Comparison of ENCODE assay signal across 16 cellular contexts in the genomic region with DNA sequence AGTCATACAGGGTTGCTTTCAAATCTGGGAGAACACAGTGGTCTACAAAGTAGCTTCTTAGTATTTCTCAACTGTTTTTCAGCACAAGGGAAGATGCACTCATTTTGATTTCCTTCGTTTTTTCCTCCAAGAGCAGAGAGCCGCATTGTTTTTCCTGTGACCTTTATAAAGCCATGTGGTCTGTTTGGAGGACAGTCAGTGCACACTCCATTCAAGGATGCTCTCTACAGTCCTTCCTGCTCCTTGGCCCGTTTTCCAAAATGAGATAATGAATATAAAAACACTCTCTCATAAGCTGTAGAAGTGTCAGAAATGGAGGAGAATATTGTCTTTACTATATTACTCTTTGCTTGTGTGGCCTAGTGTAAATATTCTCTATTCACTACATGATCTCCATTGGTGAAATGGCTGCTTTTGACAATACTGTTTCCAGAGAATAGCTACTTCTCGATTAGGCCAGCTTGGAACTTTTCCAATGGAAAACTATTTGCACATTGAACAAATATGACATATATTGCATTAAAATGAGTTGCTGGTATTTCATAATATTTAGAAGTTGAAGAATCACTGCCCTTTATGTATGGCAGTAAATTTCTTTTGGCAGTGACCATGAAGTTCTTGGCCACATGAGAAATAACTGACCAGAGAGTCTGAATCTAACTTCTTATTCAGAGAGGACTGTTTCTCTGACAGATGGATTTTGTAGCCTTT.
DNase-seq lines count a peak whose midpoint lies in the region; ATAC-seq, FAIRE-seq and TF ChIP-seq lines count a peak whose summit lies in the region.
"Had no signal": no experiment of that assay in that cellular context is flagged by ENCODE, and none has a peak within 500 bp of the region (broad histone marks: within the 10 kb centered on the region; RNA-seq: fewer than 3 reads in every experiment).

No MANE protein-coding gene starts in this region.

- FAIRE-seq in RCC 7860 (lab: Jason Lieb, UNC): no peak
- FAIRE-seq: frontal cortex, kidney had no signal

- H3K9me3 ChIP-seq in naive thymus-derived CD4-positive, alpha-beta T cell (ENCODE audit: control insufficient read depth in 2 of 3, low read length in 3 of 3): no peaks in the 10 kb centered on the region
- no peaks in the 10 kb centered on the region for H3K9me3 ChIP-seq in BE2C

- H3K4me3 ChIP-seq in AG10803 (ENCODE audit: low read length) (no peak overlapping the region), BE2C (ENCODE audit: low read depth, low read length) (no peak overlapping the region; the same call in 1 of the 2 replicates)
- no peak overlapping the region for H3K4me3 ChIP-seq in naive thymus-derived CD4-positive, alpha-beta T cell (ENCODE audit: low read length)

- peaks cover 0 to 4% (median 0%) of the 10 kb centered on the region in 5 donors for H3K36me3 Mint-ChIP-seq in naive thymus-derived CD4-positive, alpha-beta T cell

- H3K9me3 Mint-ChIP-seq in naive thymus-derived CD4-positive, alpha-beta T cell: no peaks in the 10 kb centered on the region
- H3K9me3 Mint-ChIP-seq: activated T-helper 17 cell treated with anti-CD3 and anti-CD28 coated beads, Interleukin-2, amount 50 U/mL, for 72 hours had no signal

- H3K4me1 Mint-ChIP-seq in naive thymus-derived CD4-positive, alpha-beta T cell: peaks cover 13 to 54% (median 27%) of the 10 kb centered on the region in 7 donors

- POLR2A ChIA-PET in naive thymus-derived CD4-positive, alpha-beta T cell (lab: Charles Lee): no interaction called here

- no peak overlapping the region for H3K4me3 Mint-ChIP-seq in naive thymus-derived CD4-positive, alpha-beta T cell
- H3K4me3 Mint-ChIP-seq: activated T-helper 17 cell treated with anti-CD3 and anti-CD28 coated beads, Interleukin-2, amount 50 U/mL, for 72 hours had no signal

- no peak for ATAC-seq in naive thymus-derived CD4-positive, alpha-beta T cell
- ATAC-seq: activated T-helper 17 cell treated with anti-CD3 and anti-CD28 coated beads, Interleukin-2, amount 50 U/mL, for 72 hours had no signal

- no peaks in the 10 kb centered on the region for H3K4me1 ChIP-seq in naive thymus-derived CD4-positive, alpha-beta T cell (ENCODE audit: control insufficient read depth in 2 of 2, insufficient read depth in 2 of 2, low read length in 2 of 2)
- peaks cover 24% of the 10 kb centered on the region for H3K4me1 ChIP-seq in BE2C

- TF ChIP-seq CTCF in AG10803 (conservative IDR thresholded peaks at IDR 0.05; ENCODE audit: low read length) (no peak), BE2C (IDR thresholded peaks at IDR 0.05; ENCODE audit: low read depth, low read length) (no peak)

- no peaks in the 10 kb centered on the region for H3K27me3 ChIP-seq in naive thymus-derived CD4-positive, alpha-beta T cell (ENCODE audit: control insufficient read depth in 2 of 2, insufficient read depth in 2 of 2, low read length in 2 of 2)
- H3K27me3 ChIP-seq in BE2C: no peaks in the 10 kb centered on the region

- DNase-seq in AG10803 (ENCODE audit: low read depth) (peak; percentile 67), NCI-H69 (lab: John Stamatoyannopoulos, UW) (peak; percentile 41), dermis microvascular lymphatic vessel endothelial cell (ENCODE audit: low read depth in 2 of 2) (peak; percentile 26 to 50), GF-D8 (lab: John Stamatoyannopoulos, UW) (no peak), RCC 7860 (ENCODE audit: low spot score) (no peak), BE2C (no peak)
- DNase-seq in naive thymus-derived CD4-positive, alpha-beta T cell: no peak
- DNase-seq in stimulated activated naive CD4-positive, alpha-beta T cell (lab: John Stamatoyannopoulos, UW): no peak
- DNase-seq: DND-41; kidney; NCI-H1417 treated with DMSO at 0.1 percent for 48 hours; NCI-H524 treated with DMSO at 0.1 percent for 48 hours; SIG-M5; stimulated activated CD8-positive, alpha-beta memory T cell treated with anti-CD3 and anti-CD28 coated beads, Interleukin-4, amount 100 ng/mL, for 48 hours had no signal

- intact Hi-C loops in naive thymus-derived CD4-positive, alpha-beta T cell (cut with micrococcal nuclease): no loop called here

- H3K27ac ChIP-seq in naive thymus-derived CD4-positive, alpha-beta T cell (ENCODE audit: low read depth, low read length): no peak overlapping the region

- no peaks in the 10 kb centered on the region for H3K27me3 Mint-ChIP-seq in naive thymus-derived CD4-positive, alpha-beta T cell
- H3K27me3 Mint-ChIP-seq: activated T-helper 17 cell treated with anti-CD3 and anti-CD28 coated beads, Interleukin-2, amount 50 U/mL, for 72 hours had no signal

- CTCF ChIA-PET in naive thymus-derived CD4-positive, alpha-beta T cell (lab: Charles Lee): no interaction called here

- no peaks in the 10 kb centered on the region for H3K36me3 ChIP-seq in naive thymus-derived CD4-positive, alpha-beta T cell (ENCODE audit: control insufficient read depth in 2 of 3, insufficient read depth in 3 of 3, low read length in 3 of 3)
- no peaks in the 10 kb centered on the region for H3K36me3 ChIP-seq in BE2C

- H3K27ac Mint-ChIP-seq in naive thymus-derived CD4-positive, alpha-beta T cell: peak overlapping the region in 5 of 9 donors; percentile 12 to 78 (median 19)

Comparison
In these comparisons a context has a peak if more than half of its experiments do, and no peak if none do; other contexts are left out.
1. DNase-seq: peak in AG10803 (single experiment), NCI-H69 (single experiment) and dermis microvascular lymphatic vessel endothelial cell (2 of 2); none in naive thymus-derived CD4-positive, alpha-beta T cell (0 of 9), GF-D8 (single experiment), RCC 7860 (single experiment), BE2C (single experiment) and stimulated activated naive CD4-positive, alpha-beta T cell (0 of 6).